Comparison of ENCODE assay signal across 17 cellular contexts in the genomic region with DNA sequence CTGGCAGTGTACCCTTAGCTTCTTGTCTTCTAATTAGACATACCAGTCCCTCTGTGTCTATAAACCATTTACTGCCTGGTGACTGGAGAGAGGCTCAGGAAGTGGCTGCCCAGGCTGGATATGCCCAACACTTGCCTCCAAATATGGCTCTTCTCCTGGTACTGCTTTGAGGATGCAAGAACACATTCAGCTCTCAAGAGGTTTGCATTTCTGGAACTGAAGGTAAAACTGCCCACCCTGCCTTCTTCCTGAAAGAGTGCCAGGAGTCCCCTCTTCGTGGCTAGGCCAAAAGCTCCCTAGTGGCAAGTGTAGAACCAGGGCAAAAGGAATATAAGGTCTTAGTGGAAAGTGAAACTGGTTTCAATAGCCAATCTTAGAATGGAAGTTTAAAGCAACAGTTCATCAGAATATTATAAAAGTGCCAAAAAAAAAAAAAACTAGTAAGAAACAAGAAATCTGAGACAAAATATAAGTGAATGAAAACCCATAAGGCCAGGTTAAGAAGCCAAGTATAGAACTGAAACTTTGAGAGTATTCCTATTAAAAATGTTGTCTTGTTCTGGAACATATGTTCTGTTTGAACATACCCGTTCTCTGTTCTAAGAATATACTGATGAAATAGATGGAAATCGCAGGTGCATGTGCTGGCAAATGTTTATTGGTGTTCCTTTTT.
"Had no signal": no experiment of that assay in that cellular context is flagged by ENCODE, and none has a peak within 500 bp of the region (broad histone marks: within the 10 kb centered on the region; RNA-seq: fewer than 3 reads in every experiment).

No MANE protein-coding gene starts in this region.

- H3K4me1 Mint-ChIP-seq: activated CD8-positive, alpha-beta memory T cell treated with anti-CD3 and anti-CD28 coated beads, Interleukin-2, amount 10 ng/mL, durations not matched to agents 7 days and 5 days; activated naive CD4-positive, alpha-beta T cell treated with anti-CD3 and anti-CD28 coated beads, Interleukin-2, amount 50 U/mL, for 24 hours; natural killer cell had no signal

- H3K27me3 Mint-ChIP-seq: activated CD4-positive, alpha-beta memory T cell treated with anti-CD3 and anti-CD28 coated beads for 36 hours; activated T-cell treated with anti-CD3 and anti-CD28 coated beads, Interleukin-2, amount 50 U/mL, for 24 hours had no signal

- ATAC-seq: activated CD8-positive, alpha-beta memory T cell treated with anti-CD3 and anti-CD28 coated beads, Interleukin-2, amount 10 ng/mL, durations not matched to agents 7 days and 5 days; left ventricle myocardium superior; natural killer cell; stimulated activated naive CD8-positive, alpha-beta T cell treated with anti-CD3 and anti-CD28 coated beads, Interleukin-15, Interleukin-2, amounts not matched to agents 100 U/mL and 50 U/mL, for 24 hours; T-helper 17 cell had no signal

- H3K4me3 Mint-ChIP-seq: activated CD4-positive, alpha-beta memory T cell treated with anti-CD3 and anti-CD28 coated beads for 36 hours; activated CD8-positive, alpha-beta memory T cell treated with anti-CD3 and anti-CD28 coated beads, Interleukin-2, amount 10 ng/mL, durations not matched to agents 7 days and 5 days; activated naive CD4-positive, alpha-beta T cell treated with anti-CD3 and anti-CD28 coated beads, Interleukin-2, amount 50 U/mL, for 24 hours; activated T-cell treated with anti-CD3 and anti-CD28 coated beads, Interleukin-2, amount 50 U/mL, for 24 hours; natural killer cell; T-helper 17 cell had no signal

- H3K27me3 ChIP-seq: adrenal gland, testis had no signal

- H3K9ac ChIP-seq: parathyroid adenoma had no signal

- H3K27ac ChIP-seq: neutrophil, parathyroid adenoma had no signal

- H3K36me3 ChIP-seq: adrenal gland, neutrophil, WERI-Rb-1 had no signal

- H3K36me3 Mint-ChIP-seq: activated CD4-positive, alpha-beta memory T cell treated with anti-CD3 and anti-CD28 coated beads for 36 hours; activated CD8-positive, alpha-beta memory T cell treated with anti-CD3 and anti-CD28 coated beads, Interleukin-2, amount 10 ng/mL, durations not matched to agents 7 days and 5 days; activated naive CD4-positive, alpha-beta T cell treated with anti-CD3 and anti-CD28 coated beads, Interleukin-2, amount 50 U/mL, for 24 hours; natural killer cell had no signal

- H3K4me1 ChIP-seq: adrenal gland, parathyroid adenoma, testis had no signal

- H3K79me2 ChIP-seq: parathyroid adenoma had no signal

- H3K4me3 ChIP-seq: adrenal gland, testis had no signal

- H3K9me3 Mint-ChIP-seq: activated CD4-positive, alpha-beta memory T cell treated with anti-CD3 and anti-CD28 coated beads for 36 hours; activated naive CD4-positive, alpha-beta T cell treated with anti-CD3 and anti-CD28 coated beads, Interleukin-2, amount 50 U/mL, for 24 hours; activated T-cell treated with anti-CD3 and anti-CD28 coated beads, Interleukin-2, amount 50 U/mL, for 24 hours; natural killer cell had no signal

- H2AFZ ChIP-seq: parathyroid adenoma had no signal

- H3K27ac Mint-ChIP-seq: activated CD4-positive, alpha-beta memory T cell treated with anti-CD3 and anti-CD28 coated beads for 36 hours; activated CD8-positive, alpha-beta memory T cell treated with anti-CD3 and anti-CD28 coated beads, Interleukin-2, amount 10 ng/mL, durations not matched to agents 7 days and 5 days; activated naive CD4-positive, alpha-beta T cell treated with anti-CD3 and anti-CD28 coated beads, Interleukin-2, amount 50 U/mL, for 24 hours; activated T-cell treated with anti-CD3 and anti-CD28 coated beads, Interleukin-2, amount 50 U/mL, for 24 hours; natural killer cell had no signal

- DNase-seq: activated CD4-positive, alpha-beta memory T cell treated with anti-CD3 and anti-CD28 coated beads for 36 hours; activated CD8-positive, alpha-beta memory T cell treated with anti-CD3 and anti-CD28 coated beads, Interleukin-2, amount 10 ng/mL, durations not matched to agents 7 days and 5 days; activated T-cell treated with anti-CD3 and anti-CD28 coated beads, Interleukin-2, amount 50 U/mL, for 24 hours; adrenal gland; kidney glomerular epithelial cell; left ventricle myocardium superior; mesenchymal stem cell; natural killer cell; retina; stimulated activated CD4-positive, alpha-beta T cell treated with anti-CD3 and anti-CD28 coated beads, Interleukin-4, amount 100 ng/mL, for 24 hours; stimulated activated naive CD8-positive, alpha-beta T cell treated with anti-CD3 and anti-CD28 coated beads, Interleukin-15, Interleukin-2, amounts not matched to agents 100 U/mL and 50 U/mL, for 24 hours; T-helper 17 cell; testis; WERI-Rb-1 had no signal

- H3K9me3 ChIP-seq: adrenal gland, neutrophil, testis had no signal
